Comparison of ENCODE assay signal across 19 cellular contexts in the genomic region with DNA sequence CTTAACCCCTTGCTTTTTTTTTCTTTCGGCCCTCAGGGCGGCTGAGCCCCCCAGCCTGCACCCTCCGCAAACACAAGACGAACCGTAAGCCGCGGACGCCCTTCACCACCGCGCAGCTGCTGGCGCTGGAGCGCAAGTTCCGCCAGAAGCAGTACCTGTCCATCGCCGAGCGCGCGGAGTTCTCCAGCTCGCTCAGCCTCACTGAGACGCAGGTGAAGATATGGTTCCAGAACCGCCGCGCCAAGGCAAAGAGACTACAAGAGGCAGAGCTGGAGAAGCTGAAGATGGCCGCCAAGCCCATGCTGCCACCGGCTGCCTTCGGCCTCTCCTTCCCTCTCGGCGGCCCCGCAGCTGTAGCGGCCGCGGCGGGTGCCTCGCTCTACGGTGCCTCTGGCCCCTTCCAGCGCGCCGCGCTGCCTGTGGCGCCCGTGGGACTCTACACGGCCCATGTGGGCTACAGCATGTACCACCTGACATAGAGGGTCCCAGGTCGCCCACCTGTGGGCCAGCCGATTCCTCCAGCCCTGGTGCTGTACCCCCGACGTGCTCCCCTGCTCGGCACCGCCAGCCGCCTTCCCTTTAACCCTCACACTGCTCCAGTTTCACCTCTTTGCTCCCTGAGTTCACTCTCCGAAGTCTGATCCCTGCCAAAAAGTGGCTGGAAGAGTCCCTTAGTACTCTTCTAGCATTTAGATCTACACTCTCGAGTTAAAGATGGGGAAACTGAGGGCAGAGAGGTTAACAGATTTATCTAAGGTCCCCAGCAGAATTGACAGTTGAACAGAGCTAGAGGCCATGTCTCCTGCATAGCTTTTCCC. TPM values are rescaled to one million over a fixed set of nuclear protein-coding genes. Genes with fewer than 3 reads are reported as not detected.
DNase-seq lines count a peak whose midpoint lies in the region; ATAC-seq, FAIRE-seq and TF ChIP-seq lines count a peak whose summit lies in the region.
"Had no signal": no experiment of that assay in that cellular context is flagged by ENCODE, and none has a peak within 500 bp of the region (broad histone marks: within the 10 kb centered on the region; RNA-seq: fewer than 3 reads in every experiment).

No MANE protein-coding gene starts in this region.

- POLR2A ChIA-PET in HepG2 (lab: Yijun Ruan, JAX), result interaction anchor here (0.7 kb wide), 1 partner anchor 191 kb away, joined by 3 read pairs; no protein-coding TSS in a partner anchor

- no peak for TF ChIP-seq POLR2A in HepG2 (IDR thresholded peaks at IDR 0.05; ENCODE audit: insufficient read depth in 1 of 2, low read depth in 2 of 2, low read length in 2 of 2)
- no peak for TF ChIP-seq POLR2A in right lobe of liver (IDR thresholded peaks at IDR 0.05)

- H3K9ac ChIP-seq in HepG2 (ENCODE audit: insufficient read depth, low read depth, low read length) (no peak overlapping the region), mesendoderm (ENCODE audit: low read length) (no peak overlapping the region), mammary epithelial cell (ENCODE audit: insufficient read depth, low read length) (no peak overlapping the region)

- H2BK15ac ChIP-seq in mesendoderm (replicated peaks; ENCODE audit: low read depth), result no peak overlapping the region

- dilution Hi-C loops in mammary epithelial cell (cut with HindIII; ENCODE audit: low sequenced_read_pairs), result no loop called here

- H3K27me3 ChIP-seq in HepG2 (ENCODE audit: control insufficient read depth in 1 of 2, insufficient read depth in 2 of 2, low read length in 2 of 2), result no peaks in the 10 kb centered on the region; a peak in 1 of 5 replicates
- peaks cover 10 to 81% of the 10 kb centered on the region in 2 donors for H3K27me3 ChIP-seq in right lobe of liver
- peaks cover 44% of the 10 kb centered on the region for H3K27me3 ChIP-seq in mesendoderm (ENCODE audit: insufficient read depth, low read length, poor library complexity)
- peaks cover 56% of the 10 kb centered on the region for H3K27me3 ChIP-seq in mammary epithelial cell (ENCODE audit: insufficient read depth, low read length)

- no peak for TF ChIP-seq CTCF in HepG2 (CRISPR knock-in tag; IDR thresholded peaks at IDR 0.05)
- TF ChIP-seq CTCF in right lobe of liver (IDR thresholded peaks at IDR 0.05), result no peak
- TF ChIP-seq CTCF in mammary epithelial cell (conservative IDR thresholded peaks at IDR 0.05 in 1 of 2, IDR thresholded peaks at IDR 0.05 in 1 of 2; ENCODE audit: extremely low read depth in 1 of 2, insufficient read depth in 1 of 2, low read depth in 1 of 2, low read length in 2 of 2), result no peak

- H3K9me3 Mint-ChIP-seq in stimulated activated naive B cell treated with anti-CD40 and anti-IgM and Interleukin-4, amounts not matched to agents 10 μg/mL and 1 μg/mL and 100 μg/mL, for 72 hours, result peaks cover 6 to 9% of the 10 kb centered on the region in 2 donors
- H3K9me3 Mint-ChIP-seq: stimulated activated effector memory CD8-positive, alpha-beta T cell treated with anti-CD3 and anti-CD28 coated beads, Interleukin-12 subunit alpha, Interleukin-12 subunit beta, amount 100 ng/mL, for 72 hours had no signal

- no peaks in the 10 kb centered on the region for H3K79me1 ChIP-seq in mesendoderm (ENCODE audit: low read length)

- no peak overlapping the region for H4K8ac ChIP-seq in mesendoderm (ENCODE audit: low read depth, low read length)

- H3K4ac ChIP-seq in mesendoderm (ENCODE audit: low read depth, low read length), result no peak overlapping the region

- no peak for TF ChIP-seq RAD21 in HepG2 (CRISPR knock-in tag; IDR thresholded peaks at IDR 0.05)

- H3K4me1 Mint-ChIP-seq in stimulated activated naive B cell treated with anti-CD40 and anti-IgM and Interleukin-4, amounts not matched to agents 10 μg/mL and 1 μg/mL and 100 μg/mL, for 72 hours, result peaks cover 21 to 54% of the 10 kb centered on the region in 2 donors

- no peak overlapping the region for H2BK5ac ChIP-seq in mesendoderm (ENCODE audit: low read length)

- BruUV-seq in HepG2 (replicated peaks; lab: Mats Ljungman, UMichigan) (no TSS peak), mammary epithelial cell (replicated peaks; lab: Mats Ljungman, UMichigan) (no TSS peak)

- no peak for TF ChIP-seq EP300 in HepG2 (IDR thresholded peaks at IDR 0.05; ENCODE audit: low read depth in 2 of 2, low read length in 2 of 2)
- no peak for TF ChIP-seq EP300 in HepG2 (CRISPR knock-in tag; IDR thresholded peaks at IDR 0.05; ENCODE audit: borderline replicate concordance)

- no peak overlapping the region for H4K5ac ChIP-seq in mesendoderm (ENCODE audit: low read length)

- DNase-seq in HepG2 (ENCODE audit: low spot score) (no peak), right lobe of liver (no peak), cerebellar cortex (ENCODE audit: low spot score) (peak; percentile 26), mesendoderm (peak; percentile 58), ureter (ENCODE audit: low spot score) (no peak), C1 segment of cervical spinal cord (lab: John Stamatoyannopoulos, UW) (no peak), mammary epithelial cell (no peak)
- DNase-seq in stimulated activated naive B cell treated with anti-CD40 and anti-IgM and Interleukin-4, amounts not matched to agents 10 μg/mL and 1 μg/mL and 100 μg/mL, for 72 hours, result no peak
- DNase-seq: activated CD8-positive, alpha-beta memory T cell treated with anti-CD3 and anti-CD28 coated beads, Interleukin-2, amount 50 U/mL, for 48 hours; activated naive CD4-positive, alpha-beta T cell treated with Interleukin-2 at 50 U/mL for 16 hours; hippocampal formation; NCI-H1092; NCI-H2029 treated with DMSO at 0.1 percent for 48 hours; nucleus accumbens had no signal

- no peak overlapping the region for H2AFZ ChIP-seq in HepG2 (ENCODE audit: low read length)
- H2AFZ ChIP-seq in mammary epithelial cell (ENCODE audit: low read depth, low read length), result no peak overlapping the region

- in situ Hi-C loops in HepG2 (cut with HindIII; ENCODE audit: extremely low pct_ligation_motif_present, low pct_unique_long_range_greater_than_20kb) (no loop called here), mammary epithelial cell (cut with MboI; ENCODE audit: low sequenced_read_pairs in 2 of 2) (loop anchor here in 1 of 2 donors (25.0 kb wide), 1 partner anchor 376 kb away; no protein-coding TSS in a partner anchor)

- H3K4me3 Mint-ChIP-seq in stimulated activated naive B cell treated with anti-CD40 and anti-IgM and Interleukin-4, amounts not matched to agents 10 μg/mL and 1 μg/mL and 100 μg/mL, for 72 hours, result peak overlapping the region in 1 of 2 donors; percentile 57
- H3K4me3 Mint-ChIP-seq: stimulated activated effector memory CD8-positive, alpha-beta T cell treated with anti-CD3 and anti-CD28 coated beads, Interleukin-12 subunit alpha, Interleukin-12 subunit beta, amount 100 ng/mL, for 72 hours had no signal

- H3K27ac Mint-ChIP-seq in stimulated activated naive B cell treated with anti-CD40 and anti-IgM and Interleukin-4, amounts not matched to agents 10 μg/mL and 1 μg/mL and 100 μg/mL, for 72 hours, result peak overlapping the region; percentile 78
- H3K27ac Mint-ChIP-seq: stimulated activated effector memory CD8-positive, alpha-beta T cell treated with anti-CD3 and anti-CD28 coated beads, Interleukin-12 subunit alpha, Interleukin-12 subunit beta, amount 100 ng/mL, for 72 hours had no signal

- no peak overlapping the region for H2AK5ac ChIP-seq in mesendoderm (ENCODE audit: low read length)

- no peak overlapping the region for H3K23ac ChIP-seq in mesendoderm (ENCODE audit: low read length)

- H3K36me3 Mint-ChIP-seq in stimulated activated naive B cell treated with anti-CD40 and anti-IgM and Interleukin-4, amounts not matched to agents 10 μg/mL and 1 μg/mL and 100 μg/mL, for 72 hours, result peaks cover 9 to 11% of the 10 kb centered on the region in 2 donors

- no peak overlapping the region for H3K27ac ChIP-seq in HepG2 (ENCODE audit: extremely low read length, insufficient read depth, low read length)
- no peak overlapping the region for H3K27ac ChIP-seq in right lobe of liver
- H3K27ac ChIP-seq in mesendoderm (ENCODE audit: low read depth, low read length), result no peak overlapping the region
- H3K27ac ChIP-seq in mammary epithelial cell (ENCODE audit: insufficient read depth, low read depth, low read length), result no peak overlapping the region
- H3K27ac ChIP-seq: ascending aorta, thoracic aorta had no signal

- CTCF ChIA-PET in HepG2 (lab: Yijun Ruan, JAX; ENCODE audit: low intra/inter-chr PET ratio, low total read pairs) (no interaction called here), mammary epithelial cell (lab: Charles Lee; ENCODE audit: low non-redundant PET) (no interaction called here)

- H4K20me1 ChIP-seq in HepG2 (ENCODE audit: insufficient read depth, low read length) (peaks cover 10% of the 10 kb centered on the region; the same call in 1 of the 2 replicates), mammary epithelial cell (ENCODE audit: insufficient read depth, low read length) (no peaks in the 10 kb centered on the region)

- WGBS in HepG2 (ENCODE audit: low lambda C conversion rate), result 98% methylated on average over 40 of the region's 51 CpGs
- 52% methylated on average over 11 of the region's 51 CpGs for WGBS in right lobe of liver (ENCODE audit: insufficient coverage, low coverage, low lambda C conversion rate, missing lambda C conversion rate)
- WGBS in mesendoderm (ENCODE audit: extremely low coverage, insufficient coverage, low lambda C conversion rate), result no CpG with 5 or more reads among the region's 51 CpGs
- 58% methylated on average over 39 of the region's 51 CpGs for WGBS in mammary epithelial cell (ENCODE audit: low coverage, missing lambda C conversion rate)

- peak overlapping the region; percentile 39 for H3K56ac ChIP-seq in mesendoderm (ENCODE audit: low read length)

- H3K4me1 ChIP-seq in HepG2 (ENCODE audit: insufficient read depth, low read length), result peaks cover 13% of the 10 kb centered on the region
- peaks cover 0 to 23% (median 0%) of the 10 kb centered on the region in 4 donors for H3K4me1 ChIP-seq in right lobe of liver
- H3K4me1 ChIP-seq in mesendoderm (ENCODE audit: control insufficient read depth, low read depth, low read length), result peaks cover 5% of the 10 kb centered on the region
- H3K4me1 ChIP-seq in mammary epithelial cell (ENCODE audit: insufficient read depth, low read length), result peaks cover 8% of the 10 kb centered on the region

- ATAC-seq in HepG2, result no peak
- no peak for ATAC-seq in right lobe of liver
- no peak for ATAC-seq in stimulated activated naive B cell treated with anti-CD40 and anti-IgM and Interleukin-4, amounts not matched to agents 10 μg/mL and 1 μg/mL and 100 μg/mL, for 72 hours (replicated peaks)
- ATAC-seq: right cardiac atrium; stimulated activated effector memory CD8-positive, alpha-beta T cell treated with anti-CD3 and anti-CD28 coated beads, Interleukin-12 subunit alpha, Interleukin-12 subunit beta, amount 100 ng/mL, for 72 hours had no signal

- H2BK120ac ChIP-seq in mesendoderm (ENCODE audit: low read depth, low read length), result no peak overlapping the region

- no peaks in the 10 kb centered on the region for H3K9me3 ChIP-seq in HepG2 (ENCODE audit: low read length)
- H3K9me3 ChIP-seq in right lobe of liver, result no peaks in the 10 kb centered on the region
- peaks cover 2% of the 10 kb centered on the region for H3K9me3 ChIP-seq in mammary epithelial cell (replicated peaks; ENCODE audit: insufficient read depth, low read length)
- H3K9me3 ChIP-seq: ascending aorta, thoracic aorta had no signal

- no peak overlapping the region for H3K4me2 ChIP-seq in HepG2 (ENCODE audit: low read depth, low read length)
- H3K4me2 ChIP-seq in mesendoderm (ENCODE audit: low read length), result peak overlapping the region; percentile 24
- no peak overlapping the region for H3K4me2 ChIP-seq in mammary epithelial cell (ENCODE audit: insufficient read depth, low read depth, low read length)

- peaks cover 61 to 74% of the 10 kb centered on the region in 2 donors for H3K27me3 Mint-ChIP-seq in stimulated activated naive B cell treated with anti-CD40 and anti-IgM and Interleukin-4, amounts not matched to agents 10 μg/mL and 1 μg/mL and 100 μg/mL, for 72 hours

- peaks cover 14% of the 10 kb centered on the region for H3K79me2 ChIP-seq in HepG2 (ENCODE audit: insufficient read depth, low read length)
- H3K79me2 ChIP-seq in mesendoderm (ENCODE audit: control insufficient read depth, insufficient read depth, low read length), result no peaks in the 10 kb centered on the region
- no peaks in the 10 kb centered on the region for H3K79me2 ChIP-seq in mammary epithelial cell (ENCODE audit: insufficient read depth, low read length)

- intact Hi-C loops in HepG2 (cut with micrococcal nuclease; ENCODE audit: unreplicated experiment), result loop anchor here (5.0 to 10.0 kb wide), 3 partner anchors 171 to 376 kb away; a partner anchor contains a TSS
- intact Hi-C loops in right lobe of liver (cut with DNase I), result no loop called here
- intact Hi-C loops in mammary epithelial cell (cut with micrococcal nuclease), result no loop called here

- H3K4me3 ChIP-seq in HepG2 (replicated peaks in 1 of 3; ENCODE audit: insufficient read depth in 1 of 3, low read depth in 2 of 3, low read length in 3 of 3) (no peak overlapping the region), right lobe of liver (no peak overlapping the region), mesendoderm (ENCODE audit: low read length) (no peak overlapping the region), mammary epithelial cell (replicated peaks in 1 of 3; ENCODE audit: insufficient read depth in 1 of 3, low read depth in 2 of 3, low read length in 3 of 3) (no peak overlapping the region)
- H3K4me3 ChIP-seq: ascending aorta, thoracic aorta had no signal

- FAIRE-seq in HepG2 (lab: Jason Lieb, UNC), result no peak
- FAIRE-seq: colon had no signal

- H3K18ac ChIP-seq in mesendoderm (ENCODE audit: low read length), result no peak overlapping the region

- peaks cover 4 to 16% of the 10 kb centered on the region in 2 experiments; a peak in 4 of 5 replicates for H3K36me3 ChIP-seq in HepG2 (replicated peaks in 1 of 2; ENCODE audit: control insufficient read depth in 1 of 2, insufficient read depth in 2 of 2, low read length in 2 of 2)
- no peaks in the 10 kb centered on the region for H3K36me3 ChIP-seq in right lobe of liver
- no peaks in the 10 kb centered on the region for H3K36me3 ChIP-seq in mesendoderm (ENCODE audit: control insufficient read depth, insufficient read depth, low read length)
- H3K36me3 ChIP-seq in mammary epithelial cell (ENCODE audit: insufficient read depth, low read length), result no peaks in the 10 kb centered on the region
- H3K36me3 ChIP-seq: ascending aorta had no signal

RNA-seq across cellular contexts. Expression of a gene that starts 3.4 kb away (rescaled TPM):
- 13.8 and 14.9 TPM in 2 replicates for total RNA-seq in HepG2 (2016; rRNA removed; fragmentation: Illumina TruSeq; extraction: Trizol)
- total RNA-seq in HepG2 (2016; cell fraction: cytosol; rRNA removed; fragmentation: Illumina TruSeq; extraction: Trizol; ENCODE audit: low read depth), result 6.3 and 10.9 TPM in 2 replicates
- 14.0 and 15.0 TPM in 2 replicates for total RNA-seq in HepG2 (2016; cell fraction: insoluble cytoplasmic fraction; rRNA removed; fragmentation: Illumina TruSeq; extraction: Trizol)
- 19.1 and 23.9 TPM in 2 replicates for total RNA-seq in HepG2 (2016; cell fraction: membrane; rRNA removed; fragmentation: Illumina TruSeq; extraction: Trizol)
- 5.4 and 9.8 TPM in 2 replicates for total RNA-seq in HepG2 (2016; cell fraction: nucleus; rRNA removed; fragmentation: Illumina TruSeq; extraction: Trizol)
- polyA plus RNA-seq in HepG2 (2011; rRNA removed), result 12.1 and 15.2 TPM in 2 replicates
- polyA plus RNA-seq in HepG2 (2011; cell fraction: cytosol; rRNA removed), result 8.4 and 14.6 TPM in 2 replicates
- polyA plus RNA-seq in HepG2 (2011; cell fraction: nucleus; rRNA removed), result 17.5 and 22.0 TPM in 2 replicates
- polyA plus RNA-seq in HepG2 (2012), result 8.0 and 8.9 TPM in 2 replicates
- 8.3 and 12.3 TPM in 2 replicates for polyA plus RNA-seq in HepG2 (2016; cell fraction: cytosol; fragmentation: Illumina TruSeq; extraction: Trizol; ENCODE audit: low read depth)
- polyA plus RNA-seq in HepG2 (2016; cell fraction: insoluble cytoplasmic fraction; fragmentation: Illumina TruSeq; extraction: Trizol; ENCODE audit: low read depth), result 16.8 and 17.9 TPM in 2 replicates
- polyA plus RNA-seq in HepG2 (2016; cell fraction: membrane; fragmentation: Illumina TruSeq; extraction: Trizol; ENCODE audit: low read depth), result 19.5 and 22.1 TPM in 2 replicates
- 13.8 and 15.1 TPM in 2 replicates for polyA plus RNA-seq in HepG2 (2016; cell fraction: nucleus; fragmentation: Illumina TruSeq; extraction: Trizol; ENCODE audit: insufficient read depth, low read depth)
- 0.58 and 6.7 TPM in 2 replicates for polyA minus RNA-seq in HepG2 (2011; rRNA and poly(A)+ RNA removed; ENCODE audit: low replicate concordance)
- polyA minus RNA-seq in HepG2 (2011; cell fraction: cytosol; rRNA and poly(A)+ RNA removed), result 3.3 and 5.9 TPM in 2 replicates
- 3.1 and 4.0 TPM in 2 replicates for polyA minus RNA-seq in HepG2 (2011; cell fraction: nucleus; rRNA and poly(A)+ RNA removed)
- total RNA-seq in right lobe of liver, result under 1 TPM; 0.15 to 0.62 (median 0.31) TPM
- polyA plus RNA-seq in mesendoderm (2013, experiment 1 of 2), result 1.4 TPM
- 1.3 TPM for polyA plus RNA-seq in mesendoderm (2013, experiment 2 of 2)
- 4.0 TPM for total RNA-seq in ureter
- total RNA-seq in mammary epithelial cell, result 1 to 10 TPM in 1 of 2 donors, under 1 TPM in 1; 0.67 to 2.6 TPM
- polyA plus RNA-seq in mammary epithelial cell, result 0.17 TPM
- not detected for polyA minus RNA-seq in mammary epithelial cell

Comparison
In these comparisons a context has a peak if more than half of its experiments do, and no peak if none do; other contexts are left out.
1. DNase-seq: peak in cerebellar cortex (single experiment) and mesendoderm (single experiment); none in HepG2 (single experiment), right lobe of liver (0 of 3), stimulated activated naive B cell treated with anti-CD40 and anti-IgM and Interleukin-4, amounts not matched to agents 10 μg/mL and 1 μg/mL and 100 μg/mL, for 72 hours (single experiment), ureter (single experiment), C1 segment of cervical spinal cord (0 of 14) and mammary epithelial cell (single experiment).